Comparison of ENCODE assay signal across 8 cellular contexts in the genomic region with DNA sequence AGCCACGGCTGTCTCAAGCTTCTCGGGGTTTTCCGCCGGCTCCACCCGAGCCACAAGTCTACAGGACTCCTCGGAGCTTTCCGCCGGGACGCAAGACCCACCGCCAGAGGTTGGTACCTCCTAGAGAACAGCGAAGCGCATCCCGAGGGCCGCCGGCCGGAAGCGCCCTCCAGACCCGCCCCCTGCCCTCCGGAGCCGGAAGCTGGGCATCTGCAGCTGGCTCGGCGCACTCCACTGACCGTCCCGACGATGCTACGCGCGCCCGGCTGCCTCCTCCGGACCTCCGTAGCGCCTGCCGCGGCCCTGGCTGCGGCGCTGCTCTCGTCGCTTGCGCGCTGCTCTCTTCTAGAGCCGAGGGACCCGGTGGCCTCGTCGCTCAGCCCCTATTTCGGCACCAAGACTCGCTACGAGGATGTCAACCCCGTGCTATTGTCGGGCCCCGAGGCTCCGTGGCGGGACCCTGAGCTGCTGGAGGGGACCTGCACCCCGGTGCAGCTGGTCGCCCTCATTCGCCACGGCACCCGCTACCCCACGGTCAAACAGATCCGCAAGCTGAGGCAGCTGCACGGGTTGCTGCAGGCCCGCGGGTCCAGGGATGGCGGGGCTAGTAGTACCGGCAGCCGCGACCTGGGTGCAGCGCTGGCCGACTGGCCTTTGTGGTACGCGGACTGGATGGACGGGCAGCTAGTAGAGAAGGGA. TPM values are rescaled to one million over a fixed set of nuclear protein-coding genes. Genes with fewer than 3 reads are reported as not detected.
DNase-seq lines count a peak whose midpoint lies in the region; ATAC-seq, FAIRE-seq and TF ChIP-seq lines count a peak whose summit lies in the region.

A gene with protein sequence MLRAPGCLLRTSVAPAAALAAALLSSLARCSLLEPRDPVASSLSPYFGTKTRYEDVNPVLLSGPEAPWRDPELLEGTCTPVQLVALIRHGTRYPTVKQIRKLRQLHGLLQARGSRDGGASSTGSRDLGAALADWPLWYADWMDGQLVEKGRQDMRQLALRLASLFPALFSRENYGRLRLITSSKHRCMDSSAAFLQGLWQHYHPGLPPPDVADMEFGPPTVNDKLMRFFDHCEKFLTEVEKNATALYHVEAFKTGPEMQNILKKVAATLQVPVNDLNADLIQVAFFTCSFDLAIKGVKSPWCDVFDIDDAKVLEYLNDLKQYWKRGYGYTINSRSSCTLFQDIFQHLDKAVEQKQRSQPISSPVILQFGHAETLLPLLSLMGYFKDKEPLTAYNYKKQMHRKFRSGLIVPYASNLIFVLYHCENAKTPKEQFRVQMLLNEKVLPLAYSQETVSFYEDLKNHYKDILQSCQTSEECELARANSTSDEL (plus strand): TSS at position 227 of the 699 bp plus-strand sequence. CDS start 23 bp downstream, at position 250.

- TF ChIP-seq CTCF in NB4 (IDR thresholded peaks at IDR 0.05; ENCODE audit: low read depth, low read length), result no peak
- TF ChIP-seq CTCF in left ventricle myocardium inferior (IDR thresholded peaks at IDR 0.05; ENCODE audit: borderline replicate concordance), result no peak
- TF ChIP-seq CTCF in progenitor cell of endocrine pancreas (IDR thresholded peaks at IDR 0.05; ENCODE audit: unreplicated experiment), result no peak

- TF ChIP-seq POLR2A in GM12891 (IDR thresholded peaks at IDR 0.05; ENCODE audit: low read depth, low read length) (peak; percentile 37; the same call in 1 of the 2 replicates), NB4 (IDR thresholded peaks at IDR 0.05; ENCODE audit: extremely low read depth, insufficient read length) (peak; percentile 76)

- FAIRE-seq in GM12891 (lab: Jason Lieb, UNC), result no peak
- FAIRE-seq in urothelium cell line (lab: Jason Lieb, UNC), result no peak

- peak within 1 kb of the TSS; percentile 89 for H3K4me3 Mint-ChIP-seq in T-helper 1 cell treated with Interleukin-12 subunit alpha and Interleukin-12 subunit beta and Interleukin-4 antibody, amounts not matched to agents 30 μg/mL and 1 μg/mL, for 36 hours
- peak within 1 kb of the TSS; percentile 83 for H3K4me3 Mint-ChIP-seq in progenitor cell of endocrine pancreas (ENCODE audit: low read depth)

- peaks cover 44% of the 10 kb centered on the region for H3K4me1 ChIP-seq in left ventricle myocardium inferior

- peak; percentile 89 for ATAC-seq in HG02571 (IDR thresholded peaks at IDR 0.05; ENCODE audit: unreplicated experiment)

- H3K4me3 ChIP-seq in NB4 (ENCODE audit: low read depth, low read length) (peak within 1 kb of the TSS; percentile 90), left ventricle myocardium inferior (peak within 1 kb of the TSS; percentile 93)

- peaks cover 22% of the 10 kb centered on the region for H3K27me3 Mint-ChIP-seq in T-helper 1 cell treated with Interleukin-12 subunit alpha and Interleukin-12 subunit beta and Interleukin-4 antibody, amounts not matched to agents 30 μg/mL and 1 μg/mL, for 36 hours (ENCODE audit: low read depth)
- H3K27me3 Mint-ChIP-seq in progenitor cell of endocrine pancreas, result no peaks in the 10 kb centered on the region

- no peaks in the 10 kb centered on the region for H3K27me3 ChIP-seq in left ventricle myocardium inferior (ENCODE audit: low read depth)

- intact Hi-C loops in left ventricle myocardium inferior (cut with micrococcal nuclease), result no loop called here

- peak within 1 kb of the TSS; percentile 90 for H3K27ac ChIP-seq in left ventricle myocardium inferior (replicated peaks)

- DNase-seq in GM12891 (ENCODE audit: insufficient read length, low spot score) (peak; percentile 64), NB4 (ENCODE audit: low read depth) (peak; percentile 94), amygdala (lab: John Stamatoyannopoulos, UW) (peak; percentile 20 to 88 (median 68)), left ventricle myocardium inferior (peak; percentile 85), progenitor cell of endocrine pancreas (ENCODE audit: low spot score, unreplicated experiment) (peak; percentile 68), urothelium cell line (ENCODE audit: low spot score) (peak; percentile 94)

- H3K4me1 Mint-ChIP-seq in T-helper 1 cell treated with Interleukin-12 subunit alpha and Interleukin-12 subunit beta and Interleukin-4 antibody, amounts not matched to agents 30 μg/mL and 1 μg/mL, for 36 hours (ENCODE audit: low read depth), result peaks cover 30% of the 10 kb centered on the region
- H3K4me1 Mint-ChIP-seq in progenitor cell of endocrine pancreas (ENCODE audit: low read depth), result peaks cover 15% of the 10 kb centered on the region

- H3K36me3 Mint-ChIP-seq in T-helper 1 cell treated with Interleukin-12 subunit alpha and Interleukin-12 subunit beta and Interleukin-4 antibody, amounts not matched to agents 30 μg/mL and 1 μg/mL, for 36 hours (ENCODE audit: low read depth), result peaks cover 8% of the 10 kb centered on the region
- H3K36me3 Mint-ChIP-seq in progenitor cell of endocrine pancreas (ENCODE audit: insufficient read depth), result peaks cover 7% of the 10 kb centered on the region

- H3K27ac Mint-ChIP-seq in T-helper 1 cell treated with Interleukin-12 subunit alpha and Interleukin-12 subunit beta and Interleukin-4 antibody, amounts not matched to agents 30 μg/mL and 1 μg/mL, for 36 hours, result peak within 1 kb of the TSS; percentile 81
- H3K27ac Mint-ChIP-seq in progenitor cell of endocrine pancreas, result peak within 1 kb of the TSS; percentile 89

- H3K9me3 Mint-ChIP-seq in T-helper 1 cell treated with Interleukin-12 subunit alpha and Interleukin-12 subunit beta and Interleukin-4 antibody, amounts not matched to agents 30 μg/mL and 1 μg/mL, for 36 hours, result no peaks in the 10 kb centered on the region
- no peaks in the 10 kb centered on the region for H3K9me3 Mint-ChIP-seq in progenitor cell of endocrine pancreas (ENCODE audit: low read depth)

- peaks cover 16% of the 10 kb centered on the region for H3K36me3 ChIP-seq in left ventricle myocardium inferior

- no peaks in the 10 kb centered on the region for H3K9me3 ChIP-seq in left ventricle myocardium inferior (replicated peaks)

TF ChIP-seq in GM12891, 5 proteins besides CTCF, POLR2A, EP300 and RAD21:
- TF ChIP-seq PAX5 (IDR thresholded peaks at IDR 0.05; ENCODE audit: insufficient read depth, low read length, severe bottlenecking) (no peak), TAF1 (IDR thresholded peaks at IDR 0.05; ENCODE audit: low read depth, low read length) (peak; percentile 54), POLR2AphosphoS5 (IDR thresholded peaks at IDR 0.05; ENCODE audit: low read depth, low read length) (peak; percentile 65), SPI1 (IDR thresholded peaks at IDR 0.05; ENCODE audit: low read depth, low read length) (no peak), POU2F2 (IDR thresholded peaks at IDR 0.05; ENCODE audit: low read depth, low read length) (0 out of 2 replicates have a peak, but pooled peaks have one; percentile 19)

RNA-seq across cellular contexts. Expression of the gene that starts here (rescaled TPM):
- 5.6 TPM for polyA plus RNA-seq in GM12891 (2012; ENCODE audit: low read depth, missing spikeins)
- 5.4 TPM for total RNA-seq in left ventricle myocardium inferior
- total RNA-seq in progenitor cell of endocrine pancreas, result 30.1 and 31.5 TPM in 2 replicates

Comparison
In these comparisons a context has a peak if more than half of its experiments do, and no peak if none do; other contexts are left out.
1. Peak in every context shown above with its lines: DNase-seq, ATAC-seq, H3K4me3 ChIP-seq and H3K27ac ChIP-seq.